In genomic region chr17:82036634-82037112, GRCh38 we compare ENCODE assay signal across 8 cellular contexts. TPM values are rescaled to one million over a fixed set of nuclear protein-coding genes. Genes with fewer than 3 reads are reported as not detected.
DNase-seq lines count a peak whose midpoint lies in the region; ATAC-seq and TF ChIP-seq lines count a peak whose summit lies in the region.

No MANE protein-coding gene starts in this region.

- H3F3A ChIP-seq in smooth muscle cell (ENCODE audit: low read depth) = peaks cover 6% of the 10 kb centered on the region

- H3K79me2 ChIP-seq in smooth muscle cell (ENCODE audit: low read depth) = no peaks in the 10 kb centered on the region

- peak overlapping the region; percentile 88 for H3K27ac ChIP-seq in WERI-Rb-1
- H3K27ac ChIP-seq in right cardiac atrium (ENCODE audit: low read length) = peak overlapping the region; percentile 96
- peak overlapping the region; percentile 44 for H3K27ac ChIP-seq in smooth muscle cell (ENCODE audit: low read depth)

- DNase-seq in WERI-Rb-1 (no peak), right cardiac atrium (no peak), smooth muscle cell (lab: John Stamatoyannopoulos, UW; ENCODE audit: unreplicated experiment) (no peak), GM10266 (ENCODE audit: extremely low spot score) (no peak), NOMO-1 (lab: John Stamatoyannopoulos, UW; ENCODE audit: unreplicated experiment in 2 of 2) (no peak), cerebellar nuclear complex (lab: John Stamatoyannopoulos, UW) (no peak)
- no peak for DNase-seq in stimulated activated CD4-positive, alpha-beta T cell treated with anti-CD3 and anti-CD28 coated beads, Interleukin-4, amount 100 ng/mL, for 24 hours

- peak overlapping the region; percentile 86 for H2AFZ ChIP-seq in smooth muscle cell (ENCODE audit: low read depth)

- peak overlapping the region; percentile 94 for H3K4me2 ChIP-seq in smooth muscle cell

- H4K20me1 ChIP-seq in smooth muscle cell (ENCODE audit: low read depth) = no peaks in the 10 kb centered on the region

- H3K9ac ChIP-seq in smooth muscle cell (ENCODE audit: low read depth) = peak overlapping the region; percentile 52

- 38% methylated on average over 24 of the region's 24 CpGs for WGBS in right cardiac atrium
- WGBS in smooth muscle cell (ENCODE audit: low lambda C conversion rate) = 52% methylated on average over 24 of the region's 24 CpGs

- H3K36me3 ChIP-seq in WERI-Rb-1 (peaks cover 39% of the 10 kb centered on the region), smooth muscle cell (ENCODE audit: low read depth) (no peaks in the 10 kb centered on the region)

- TF ChIP-seq CTCF in WERI-Rb-1 (IDR thresholded peaks at IDR 0.05; ENCODE audit: low read depth, low read length) = no peak
- no peak for TF ChIP-seq CTCF in smooth muscle cell (IDR thresholded peaks at IDR 0.05; ENCODE audit: borderline replicate concordance, insufficient read depth, poor library complexity, severe bottlenecking)
- TF ChIP-seq CTCF in GM10266 (IDR thresholded peaks at IDR 0.05; ENCODE audit: control insufficient read depth, insufficient read depth, low read depth, missing control alignments) = no peak

- ATAC-seq in GM21619 (IDR thresholded peaks at IDR 0.05; ENCODE audit: unreplicated experiment) (peak; percentile 1), right cardiac atrium (peak in 1 of 2 donors; percentile 4)

- H3K9me3 ChIP-seq in WERI-Rb-1 (ENCODE audit: severe bottlenecking) = no peaks in the 10 kb centered on the region
- no peaks in the 10 kb centered on the region for H3K9me3 ChIP-seq in right cardiac atrium (ENCODE audit: control insufficient read depth, low read length)
- no peaks in the 10 kb centered on the region for H3K9me3 ChIP-seq in smooth muscle cell (replicated peaks; ENCODE audit: low read depth)

- intact Hi-C loops in right cardiac atrium (cut with DNase I) = no loop called here

- peaks cover 4% of the 10 kb centered on the region for H3K4me1 ChIP-seq in right cardiac atrium (ENCODE audit: control insufficient read depth, insufficient read depth, low read length)
- peaks cover 6% of the 10 kb centered on the region for H3K4me1 ChIP-seq in smooth muscle cell (ENCODE audit: low read depth)

- peak overlapping the region; percentile 92 for H3K4me3 ChIP-seq in WERI-Rb-1 (ENCODE audit: low read depth, low read length)
- H3K4me3 ChIP-seq in right cardiac atrium (ENCODE audit: low read length) = peak overlapping the region; percentile 73
- peak overlapping the region; percentile 60 for H3K4me3 ChIP-seq in smooth muscle cell

- H3K27me3 ChIP-seq in WERI-Rb-1 (ENCODE audit: insufficient read depth, low read depth, severe bottlenecking) (no peaks in the 10 kb centered on the region), right cardiac atrium (ENCODE audit: control insufficient read depth, insufficient read depth) (no peaks in the 10 kb centered on the region), smooth muscle cell (ENCODE audit: low read depth) (no peaks in the 10 kb centered on the region)

RNA-seq across cellular contexts. Expression of gene DCXR, which starts 0.8 kb away (rescaled TPM):
- 100 to 1,000 TPM; 127 to 181 (median 168) TPM for total RNA-seq in right cardiac atrium
- polyA plus RNA-seq in right cardiac atrium = 196 TPM
- 34.9 and 46.4 TPM in 2 replicates for total RNA-seq in smooth muscle cell
- polyA plus RNA-seq in smooth muscle cell = 84.4 and 89.4 TPM in 2 replicates

RNA-seq across cellular contexts. Expression of gene RAC3, which starts 5.2 kb away (rescaled TPM):
- total RNA-seq in right cardiac atrium (1 to 10 TPM; 1.0 to 2.0 (median 1.5) TPM), smooth muscle cell (29.2 and 33.0 TPM in 2 replicates)
- polyA plus RNA-seq in right cardiac atrium (2.4 TPM), smooth muscle cell (12.1 and 15.3 TPM in 2 replicates)

RNA-seq across cellular contexts. Expression of gene LRRC45, which starts 13.6 kb away (rescaled TPM):
- total RNA-seq in right cardiac atrium (1 to 10 TPM; 3.2 to 6.7 (median 6.0) TPM), smooth muscle cell (7.0 and 9.6 TPM in 2 replicates)
- polyA plus RNA-seq in right cardiac atrium (4.9 TPM), smooth muscle cell (7.4 and 13.5 TPM in 2 replicates)

RNA-seq across cellular contexts. Expression of gene CENPX, which starts 14.0 kb away (rescaled TPM):
- total RNA-seq in right cardiac atrium (10 to 100 TPM; 20.1 to 28.6 (median 26.0) TPM), smooth muscle cell (44.6 and 50.4 TPM in 2 replicates)
- polyA plus RNA-seq in right cardiac atrium (31.2 TPM), smooth muscle cell (57.5 and 72.8 TPM in 2 replicates)

RNA-seq across cellular contexts. Expression of gene RFNG, which starts 14.9 kb away (rescaled TPM):
- 10 to 100 TPM; 19.0 to 25.1 (median 20.2) TPM for total RNA-seq in right cardiac atrium
- 25.4 TPM for polyA plus RNA-seq in right cardiac atrium
- total RNA-seq in smooth muscle cell = 20.3 and 27.1 TPM in 2 replicates
- polyA plus RNA-seq in smooth muscle cell = 54.9 and 58.8 TPM in 2 replicates

Comparison
In these comparisons a context has a peak if more than half of its experiments do, and no peak if none do; other contexts are left out.
1. H3K27ac ChIP-seq: peak in every context shown above with its lines; median percentile 96 in right cardiac atrium; 88 in WERI-Rb-1; 44 in smooth muscle cell.